In the genomic region with DNA sequence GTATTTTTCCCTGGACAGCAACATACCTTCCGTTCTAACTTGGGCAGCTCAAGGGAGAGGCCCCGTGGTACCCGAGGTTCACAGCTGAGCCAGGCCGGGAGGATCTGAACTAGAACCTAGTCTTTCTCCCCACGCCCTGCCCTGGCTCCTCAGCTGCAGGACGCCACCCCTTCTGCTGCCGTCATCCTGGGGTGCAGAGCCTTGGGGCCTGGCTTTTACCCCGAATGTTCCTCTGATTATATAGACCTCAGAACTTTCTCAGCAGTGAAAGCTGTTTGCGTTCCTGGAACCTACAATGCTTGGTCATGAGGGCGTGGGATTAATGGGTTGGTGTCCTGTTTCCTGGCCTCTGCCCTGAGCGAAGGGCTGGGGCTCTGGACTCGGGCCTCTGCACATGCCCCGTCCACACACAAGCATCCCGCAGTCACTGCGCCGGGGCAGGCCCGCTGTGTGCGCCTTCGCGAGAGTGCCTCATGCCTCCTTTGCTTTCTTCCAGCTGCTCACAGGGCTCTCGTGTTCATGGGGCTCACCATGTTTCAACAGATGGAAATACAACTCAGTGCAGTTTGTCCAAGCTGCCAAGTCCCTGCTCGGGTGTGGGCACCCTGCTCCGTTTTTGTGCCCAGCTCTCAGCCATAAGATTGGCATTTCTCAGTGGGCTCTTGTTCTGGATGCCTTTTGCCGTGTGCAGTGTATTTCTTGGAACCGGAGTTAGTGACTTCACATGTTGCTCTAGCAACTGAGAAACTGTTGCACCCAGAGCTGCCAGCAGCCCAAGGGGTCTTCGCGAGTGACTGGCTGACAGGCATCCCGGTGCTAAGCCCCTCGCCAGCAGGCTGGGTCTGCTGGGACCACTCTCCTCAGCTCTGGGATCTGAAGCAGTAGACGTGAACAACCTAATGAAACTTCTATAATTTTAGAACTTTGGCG, we compare ENCODE assay signal across 18 cellular contexts. TPM values are rescaled to one million over a fixed set of nuclear protein-coding genes. Genes with fewer than 3 reads are reported as not detected.
A peak's percentile ranks its signal among the peaks of the same experiment; 100 is the strongest.
DNase-seq lines count a peak whose midpoint lies in the region; ATAC-seq, FAIRE-seq and TF ChIP-seq lines count a peak whose summit lies in the region.
"Had no signal": no experiment of that assay in that cellular context is flagged by ENCODE, and none has a peak within 500 bp of the region (broad histone marks: within the 10 kb centered on the region; RNA-seq: fewer than 3 reads in every experiment).

No MANE protein-coding gene starts in this region.

- TF ChIP-seq RAD21 in K562 (CRISPR knock-in tag; conservative IDR thresholded peaks at IDR 0.05 in 1 of 2, IDR thresholded peaks at IDR 0.05 in 1 of 2), result no peak

- H3K4me1 Mint-ChIP-seq in T-cell, result no peaks in the 10 kb centered on the region
- H3K4me1 Mint-ChIP-seq: activated CD4-positive, alpha-beta T cell treated with anti-CD3 and anti-CD28 coated beads, Interleukin-2, amount 10 ng/mL, durations not matched to agents 24 days and 14 days; natural killer cell had no signal

- peak overlapping the region in 10 of 11 experiments; percentile 73 to 94 (median 90); a peak in 19 of 22 replicates for H3K4me2 ChIP-seq in BLaER1 treated with 17β-estradiol and CSF1 and Interleukin-3, amounts not matched to agents 10 nM and 100 nM
- H3K4me2 ChIP-seq in K562 (ENCODE audit: insufficient read depth, low read length), result no peak overlapping the region; the same call in 1 of the 2 replicates
- no peak overlapping the region for H3K4me2 ChIP-seq in hepatocyte

- H3K27ac Mint-ChIP-seq in T-cell, result no peak overlapping the region
- H3K27ac Mint-ChIP-seq: activated CD4-positive, alpha-beta T cell treated with anti-CD3 and anti-CD28 coated beads, Interleukin-2, amount 10 ng/mL, durations not matched to agents 24 days and 14 days; activated T-cell treated with anti-CD3 and anti-CD28 coated beads, Interleukin-2, amount 50 U/mL, for 72 hours; natural killer cell; stimulated activated naive CD8-positive, alpha-beta T cell treated with anti-CD3 and anti-CD28 coated beads, Interleukin-15, Interleukin-2, amounts not matched to agents 100 ng/mL and 50 ng/mL, for 24 hours had no signal

- H3K4me3 ChIP-seq in BLaER1 treated with 17β-estradiol and CSF1 and Interleukin-3, amounts not matched to agents 10 nM and 100 nM, result no peak overlapping the region
- H3K4me3 ChIP-seq in K562, result no peak overlapping the region
- H3K4me3 ChIP-seq in hepatocyte, result no peak overlapping the region
- H3K4me3 ChIP-seq in gastrocnemius medialis, result peak overlapping the region in 3 of 4 donors; percentile 22 to 59 (median 48)
- H3K4me3 ChIP-seq: right lobe of liver had no signal

- H3K36me3 ChIP-seq in BLaER1 treated with 17β-estradiol and CSF1 and Interleukin-3, amounts not matched to agents 10 nM and 100 nM, result no peaks in the 10 kb centered on the region
- H3K36me3 ChIP-seq in K562 (ENCODE audit: control insufficient read depth, insufficient read depth, low read length) (no peaks in the 10 kb centered on the region), hepatocyte (replicated peaks; ENCODE audit: insufficient read depth, low read depth) (no peaks in the 10 kb centered on the region), gastrocnemius medialis (peaks cover 0 to 22% of the 10 kb centered on the region in 2 donors)
- H3K36me3 ChIP-seq: right lobe of liver had no signal

- no peak for TF ChIP-seq CTCF in K562 (IDR thresholded peaks at IDR 0.05 in 2 of 3, conservative IDR thresholded peaks at IDR 0.05 in 1 of 3; ENCODE audit: insufficient read depth in 2 of 3, low read depth in 1 of 3, low read length in 3 of 3)
- no peak for TF ChIP-seq CTCF in hepatocyte (IDR thresholded peaks at IDR 0.05; ENCODE audit: poor library complexity)
- TF ChIP-seq CTCF in gastrocnemius medialis (IDR thresholded peaks at IDR 0.05 in 4 of 5, conservative IDR thresholded peaks at IDR 0.05 in 1 of 5), result no peak

- H4K20me1 ChIP-seq in BLaER1 treated with 17β-estradiol and CSF1 and Interleukin-3, amounts not matched to agents 10 nM and 100 nM, result 0 out of 22 replicates have a peak, but pooled peaks cover 0 to 8% (median 0%) of the 10 kb centered on the region in 11 experiments
- H4K20me1 ChIP-seq in K562 (replicated peaks; ENCODE audit: control insufficient read depth, insufficient read depth, low read length) (no peaks in the 10 kb centered on the region), hepatocyte (ENCODE audit: insufficient read depth, poor library complexity, severe bottlenecking) (no peaks in the 10 kb centered on the region)

- TF ChIP-seq EP300 in K562 (IDR thresholded peaks at IDR 0.05; ENCODE audit: low read length), result no peak

- ATAC-seq in K562 (peak; percentile 62), gastrocnemius medialis (peak; percentile 62 to 65), T-cell (replicated peaks in 1 of 4) (no peak)
- ATAC-seq: activated T-cell treated with anti-CD3 and anti-CD28 coated beads, Interleukin-2, amount 50 U/mL, for 72 hours; natural killer cell; right lobe of liver had no signal

- H3K4me3 Mint-ChIP-seq in T-cell, result no peak overlapping the region
- H3K4me3 Mint-ChIP-seq: activated CD4-positive, alpha-beta T cell treated with anti-CD3 and anti-CD28 coated beads, Interleukin-2, amount 10 ng/mL, durations not matched to agents 24 days and 14 days; activated T-cell treated with anti-CD3 and anti-CD28 coated beads, Interleukin-2, amount 50 U/mL, for 72 hours; natural killer cell; stimulated activated naive CD8-positive, alpha-beta T cell treated with anti-CD3 and anti-CD28 coated beads, Interleukin-15, Interleukin-2, amounts not matched to agents 100 ng/mL and 50 ng/mL, for 24 hours had no signal

- POLR2A ChIA-PET in K562 (lab: Yijun Ruan, JAX) (interaction anchor here (0.6 to 2.0 kb wide), 6 partner anchors 11 to 365 kb away, joined by 3 to 5 read pairs (median 4); no protein-coding TSS in a partner anchor), T-cell (lab: Charles Lee) (no interaction called here)

- intact Hi-C loops in K562 (cut with micrococcal nuclease) (no loop called here), gastrocnemius medialis (cut with DNase I; ENCODE audit: low total_unique reads) (loop anchor here (2.0 to 10.0 kb wide), 3 partner anchors 19 to 1399 kb away; partner anchors contain the start of genes CERS3 and LYSMD4)

- peak overlapping the region in 4 of 11 experiments; percentile 4 to 63 (median 50); a peak in 2 of 22 replicates for H3K27ac ChIP-seq in BLaER1 treated with 17β-estradiol and CSF1 and Interleukin-3, amounts not matched to agents 10 nM and 100 nM
- H3K27ac ChIP-seq in K562 (ENCODE audit: extremely low read depth, low read depth, low read length) (no peak overlapping the region), hepatocyte (peak overlapping the region; percentile 88), gastrocnemius medialis (peak overlapping the region; percentile 88 to 97 (median 94)), caudate nucleus (ENCODE audit: low read depth, low read length) (no peak overlapping the region)
- H3K27ac ChIP-seq: right lobe of liver had no signal

- H3K9me1 ChIP-seq in K562 (ENCODE audit: control insufficient read depth, insufficient read depth, low read length), result no peaks in the 10 kb centered on the region

- peaks cover 0 to 6% of the 10 kb centered on the region in 2 donors for H3K27me3 Mint-ChIP-seq in T-cell
- H3K27me3 Mint-ChIP-seq: stimulated activated naive CD8-positive, alpha-beta T cell treated with anti-CD3 and anti-CD28 coated beads, Interleukin-15, Interleukin-2, amounts not matched to agents 100 ng/mL and 50 ng/mL, for 24 hours had no signal

- 8% methylated on average over 30 of the region's 31 CpGs for WGBS in K562 (ENCODE audit: insufficient coverage, low coverage, missing lambda C conversion rate)
- WGBS in hepatocyte (ENCODE audit: low lambda C conversion rate, missing lambda C conversion rate), result 89% methylated on average over 31 of the region's 31 CpGs

- DNase-seq in K562 (ENCODE audit: extremely low read depth in 1 of 4, low spot score in 3 of 4) (peak in 1 of 4 experiments; percentile 19), hepatocyte (ENCODE audit: low spot score) (no peak), gastrocnemius medialis (peak; percentile 75 to 89), Ammon's horn (ENCODE audit: low spot score) (no peak), Kasumi-1 (lab: John Stamatoyannopoulos, UW) (no peak), T-cell (no peak), caudate nucleus (lab: John Stamatoyannopoulos, UW) (no peak)
- DNase-seq: activated CD4-positive, alpha-beta T cell treated with anti-CD3 and anti-CD28 coated beads, Interleukin-2, amount 10 ng/mL, durations not matched to agents 24 days and 14 days; activated T-cell treated with anti-CD3 and anti-CD28 coated beads, Interleukin-2, amount 50 U/mL, for 72 hours; effector memory CD4-positive, alpha-beta T cell; glutamatergic neuron; KG1; natural killer cell; NCI-H1694; NCI-H524 treated with DMSO at 0.1 percent for 48 hours had no signal

- in situ Hi-C loops in K562 (cut with MboI) (no loop called here), gastrocnemius medialis (cut with MboI; ENCODE audit: low sequenced_read_pairs in 4 of 4) (no loop called here)

- BruUV-seq in K562 (replicated peaks; lab: Mats Ljungman, UMichigan), result no TSS peak

- CTCF ChIA-PET in K562 (lab: Yijun Ruan, JAX; ENCODE audit: low intra/inter-chr PET ratio), result no interaction called here
- CTCF ChIA-PET in T-cell (lab: Charles Lee), result no interaction called here

- H3K79me2 ChIP-seq in K562 (ENCODE audit: control insufficient read depth, insufficient read depth, low read length) (no peaks in the 10 kb centered on the region), hepatocyte (no peaks in the 10 kb centered on the region)

- H3K9me3 Mint-ChIP-seq in T-cell, result no peaks in the 10 kb centered on the region
- H3K9me3 Mint-ChIP-seq: activated CD4-positive, alpha-beta T cell treated with anti-CD3 and anti-CD28 coated beads, Interleukin-2, amount 10 ng/mL, durations not matched to agents 24 days and 14 days; activated T-cell treated with anti-CD3 and anti-CD28 coated beads, Interleukin-2, amount 50 U/mL, for 72 hours; natural killer cell; stimulated activated naive CD8-positive, alpha-beta T cell treated with anti-CD3 and anti-CD28 coated beads, Interleukin-15, Interleukin-2, amounts not matched to agents 100 ng/mL and 50 ng/mL, for 24 hours had no signal

- no peak overlapping the region for H3K9ac ChIP-seq in BLaER1 treated with 17β-estradiol and CSF1 and Interleukin-3, amounts not matched to agents 10 nM and 100 nM
- no peak overlapping the region; a peak in 1 of 4 replicates for H3K9ac ChIP-seq in K562 (ENCODE audit: insufficient read depth in 1 of 2, low read depth in 2 of 2, low read length in 2 of 2)

- no peak for FAIRE-seq in K562 (lab: Jason Lieb, UNC)

- H3K4me1 ChIP-seq in BLaER1 treated with 17β-estradiol and CSF1 and Interleukin-3, amounts not matched to agents 10 nM and 100 nM, result peaks cover 24 to 55% (median 45%) of the 10 kb centered on the region in 10 experiments
- H3K4me1 ChIP-seq in K562 (replicated peaks in 1 of 2; ENCODE audit: control insufficient read depth in 2 of 2, insufficient read depth in 2 of 2, low read length in 2 of 2) (peaks cover 5 to 25% of the 10 kb centered on the region in 2 experiments; a peak in 3 of 5 replicates), hepatocyte (ENCODE audit: insufficient read depth) (peaks cover 34% of the 10 kb centered on the region), gastrocnemius medialis (peaks cover 76 to 78% of the 10 kb centered on the region in 2 donors)
- H3K4me1 ChIP-seq: right lobe of liver had no signal

- no peaks in the 10 kb centered on the region for H3K27me3 ChIP-seq in BLaER1 treated with 17β-estradiol and CSF1 and Interleukin-3, amounts not matched to agents 10 nM and 100 nM
- H3K27me3 ChIP-seq in K562 (ENCODE audit: control insufficient read depth in 2 of 2, insufficient read depth in 2 of 2, low read length in 2 of 2), result peaks cover 7 to 45% of the 10 kb centered on the region in 2 experiments; a peak in 4 of 5 replicates
- H3K27me3 ChIP-seq in hepatocyte, result no peaks in the 10 kb centered on the region
- no peaks in the 10 kb centered on the region for H3K27me3 ChIP-seq in gastrocnemius medialis
- H3K27me3 ChIP-seq: right lobe of liver had no signal

- no peaks in the 10 kb centered on the region for H3K36me3 Mint-ChIP-seq in T-cell
- H3K36me3 Mint-ChIP-seq: natural killer cell had no signal

- H2AFZ ChIP-seq in K562 (ENCODE audit: low read depth, low read length), result no peak overlapping the region
- no peak overlapping the region for H2AFZ ChIP-seq in hepatocyte

- TF ChIP-seq POLR2A in K562 (conservative IDR thresholded peaks at IDR 0.05) (no peak), gastrocnemius medialis (IDR thresholded peaks at IDR 0.05) (peak; percentile 31 to 45)

- no peaks in the 10 kb centered on the region for H3K9me3 ChIP-seq in BLaER1 treated with 17β-estradiol and CSF1 and Interleukin-3, amounts not matched to agents 10 nM and 100 nM (replicated peaks in 1 of 11)
- H3K9me3 ChIP-seq in K562 (replicated peaks; ENCODE audit: control insufficient read depth, insufficient read depth, low read depth, low read length) (no peaks in the 10 kb centered on the region), hepatocyte (ENCODE audit: low read depth) (no peaks in the 10 kb centered on the region), gastrocnemius medialis (no peaks in the 10 kb centered on the region)
- H3K9me3 ChIP-seq: right lobe of liver had no signal

- H3K9me2 ChIP-seq in hepatocyte (replicated peaks; ENCODE audit: insufficient read depth), result no peaks in the 10 kb centered on the region

RNA-seq across cellular contexts. Expression of gene SYNM, which starts 20.4 kb away (rescaled TPM):
- total RNA-seq in K562 (2011; cell fraction: chromatin; rRNA removed; ENCODE audit: low replicate concordance), result 0.11 and 0.16 TPM in 2 replicates
- total RNA-seq in K562 (2011; cell fraction: nucleolus; rRNA removed), result 0.13 and 0.17 TPM in 2 replicates
- total RNA-seq in K562 (2011; cell fraction: nucleoplasm; rRNA removed), result 0.22 and 0.23 TPM in 2 replicates
- total RNA-seq in K562 (2014; rRNA removed) (0.09 and 0.12 TPM in 2 replicates), K562 (2014; rRNA removed; fragmentation: Illumina TruSeq; extraction: Trizol) (0.16 and 0.18 TPM in 2 replicates), K562 (2015; rRNA removed; fragmentation: Illumina TruSeq; extraction: Trizol) (0.30 and 0.33 TPM in 2 replicates), K562 (2021) (0.18 TPM in 2 replicates), hepatocyte (12.4 and 13.8 TPM in 2 replicates), gastrocnemius medialis (100 to 1,000 TPM; 200 to 308 (median 266) TPM), T-cell (1 to 10 TPM; 3.7 to 7.3 (median 4.2) TPM)
- polyA plus RNA-seq in K562 (2011; rRNA removed) (0.08 TPM in 1 of 2 replicates, not detected in the other), K562 (2014; fragmentation: Illumina TruSeq; extraction: Trizol) (0.13 and 0.21 TPM in 2 replicates), K562 (2014; fragmentation: Nextera tagmentation; extraction: Ambion mirVana) (under 1 TPM; 0.01 TPM), K562 (2014; rRNA removed) (0.18 and 0.42 TPM in 2 replicates), hepatocyte (9.7 and 10.5 TPM in 2 replicates)
- polyA plus RNA-seq in K562 (2011; cell fraction: cytosol; rRNA removed), result 0.01 and 0.06 TPM in 2 replicates
- 0.06 and 0.58 TPM in 2 replicates for polyA plus RNA-seq in K562 (2011; cell fraction: nucleus; rRNA removed)
- polyA plus RNA-seq in K562 (2012), result 0.27 and 0.43 TPM in 2 replicates
- 0.04 TPM in 1 of 2 replicates, not detected in the other for polyA minus RNA-seq in K562 (2011; rRNA and poly(A)+ RNA removed)
- 0.10 and 0.36 TPM in 2 replicates for polyA minus RNA-seq in K562 (2011; cell fraction: cytosol; rRNA and poly(A)+ RNA removed)
- 0.13 TPM in 1 of 2 replicates, not detected in the other for polyA minus RNA-seq in K562 (2011; cell fraction: nucleus; rRNA and poly(A)+ RNA removed)

Comparison
In these comparisons a context has a peak if more than half of its experiments do, and no peak if none do; other contexts are left out.
1. H3K27ac ChIP-seq: peak in hepatocyte (single experiment) and gastrocnemius medialis (4 of 4); none in K562 (single experiment) and caudate nucleus (single experiment).
2. H3K4me2 ChIP-seq: peak in BLaER1 treated with 17β-estradiol and CSF1 and Interleukin-3, amounts not matched to agents 10 nM and 100 nM (10 of 11); none in K562 (single experiment) and hepatocyte (single experiment).
3. H3K4me3 ChIP-seq: peak in gastrocnemius medialis (3 of 4); none in BLaER1 treated with 17β-estradiol and CSF1 and Interleukin-3, amounts not matched to agents 10 nM and 100 nM (0 of 10), K562 (single experiment) and hepatocyte (single experiment).
4. ATAC-seq: peak in K562 (single experiment) and gastrocnemius medialis (2 of 2); none in T-cell (0 of 4).
5. DNase-seq: peak in gastrocnemius medialis (2 of 2); none in hepatocyte (single experiment), Ammon's horn (single experiment), Kasumi-1 (0 of 2), T-cell (0 of 34) and caudate nucleus (0 of 61).
6. RNA of gene SYNM, which starts 20.4 kb away (total RNA-seq): 200 to 308 TPM in gastrocnemius medialis; 12.4 to 13.8 TPM in hepatocyte, 3.7 to 7.3 TPM in T-cell and 0.09 to 0.33 TPM in K562; every median in the first group is over 10 times any median in the second.